Comparison of ENCODE assay signal across 16 cellular contexts in genomic region chr16:68013440-68013839, GRCh38. TPM values are rescaled to one million over a fixed set of nuclear protein-coding genes. Genes with fewer than 3 reads are reported as not detected.
DNase-seq lines count a peak whose midpoint lies in the region; ATAC-seq and TF ChIP-seq lines count a peak whose summit lies in the region.
"Had no signal": no experiment of that assay in that cellular context is flagged by ENCODE, and none has a peak within 500 bp of the region (broad histone marks: within the 10 kb centered on the region; RNA-seq: fewer than 3 reads in every experiment).

No MANE protein-coding gene starts in this region.

- CTCF ChIA-PET in activated CD8-positive, alpha-beta memory T cell treated with anti-CD3 and anti-CD28 coated beads, Interleukin-2, amount 10 ng/mL, durations not matched to agents 7 days and 5 days (lab: Charles Lee) = interaction anchor here (1.4 kb wide), 1 partner anchor 28 kb away, joined by 5 read pairs; no protein-coding TSS in a partner anchor
- CTCF ChIA-PET in RWPE1 (lab: Yijun Ruan, JAX) = interaction anchor here (1.1 kb wide), 1 partner anchor 27 kb away, joined by 3 read pairs; no protein-coding TSS in a partner anchor

- H3K4me1 Mint-ChIP-seq in activated CD8-positive, alpha-beta memory T cell treated with anti-CD3 and anti-CD28 coated beads, Interleukin-2, amount 10 ng/mL, durations not matched to agents 7 days and 5 days = peaks cover 5% of the 10 kb centered on the region
- peaks cover 14% of the 10 kb centered on the region for H3K4me1 Mint-ChIP-seq in stimulated activated effector memory CD8-positive, alpha-beta T cell treated with anti-CD3 and anti-CD28 coated beads, Interleukin-12 subunit alpha, Interleukin-12 subunit beta, amount 100 ng/mL, for 72 hours
- H3K4me1 Mint-ChIP-seq in T-helper 2 cell treated with Interferon-gamma antibody and Interleukin-4, amounts not matched to agents 5 μg/mL and 100 μg/mL, for 36 hours (ENCODE audit: low read depth) = peaks cover 5% of the 10 kb centered on the region

- H3K9me3 Mint-ChIP-seq in activated CD8-positive, alpha-beta memory T cell treated with anti-CD3 and anti-CD28 coated beads, Interleukin-2, amount 10 ng/mL, durations not matched to agents 7 days and 5 days (ENCODE audit: low read depth) = no peaks in the 10 kb centered on the region
- no peaks in the 10 kb centered on the region for H3K9me3 Mint-ChIP-seq in stimulated activated effector memory CD8-positive, alpha-beta T cell treated with anti-CD3 and anti-CD28 coated beads, Interleukin-12 subunit alpha, Interleukin-12 subunit beta, amount 100 ng/mL, for 72 hours
- H3K9me3 Mint-ChIP-seq in T-helper 2 cell treated with Interferon-gamma antibody and Interleukin-4, amounts not matched to agents 5 μg/mL and 100 μg/mL, for 36 hours = no peaks in the 10 kb centered on the region

- H3K27ac Mint-ChIP-seq in activated CD8-positive, alpha-beta memory T cell treated with anti-CD3 and anti-CD28 coated beads, Interleukin-2, amount 10 ng/mL, durations not matched to agents 7 days and 5 days = no peak overlapping the region
- H3K27ac Mint-ChIP-seq in stimulated activated effector memory CD8-positive, alpha-beta T cell treated with anti-CD3 and anti-CD28 coated beads, Interleukin-12 subunit alpha, Interleukin-12 subunit beta, amount 100 ng/mL, for 72 hours = peak overlapping the region; percentile 68
- H3K27ac Mint-ChIP-seq in T-helper 2 cell treated with Interferon-gamma antibody and Interleukin-4, amounts not matched to agents 5 μg/mL and 100 μg/mL, for 36 hours = no peak overlapping the region

- H3K4me3 Mint-ChIP-seq in activated CD8-positive, alpha-beta memory T cell treated with anti-CD3 and anti-CD28 coated beads, Interleukin-2, amount 10 ng/mL, durations not matched to agents 7 days and 5 days = no peak overlapping the region
- H3K4me3 Mint-ChIP-seq in stimulated activated effector memory CD8-positive, alpha-beta T cell treated with anti-CD3 and anti-CD28 coated beads, Interleukin-12 subunit alpha, Interleukin-12 subunit beta, amount 100 ng/mL, for 72 hours = no peak overlapping the region
- no peak overlapping the region for H3K4me3 Mint-ChIP-seq in T-helper 2 cell treated with Interferon-gamma antibody and Interleukin-4, amounts not matched to agents 5 μg/mL and 100 μg/mL, for 36 hours

- H3K4me3 ChIP-seq in epithelial cell of esophagus (ENCODE audit: low read length) = no peak overlapping the region
- H3K4me3 ChIP-seq: GM12878, prostate gland had no signal

- H3K36me3 Mint-ChIP-seq in activated CD8-positive, alpha-beta memory T cell treated with anti-CD3 and anti-CD28 coated beads, Interleukin-2, amount 10 ng/mL, durations not matched to agents 7 days and 5 days = no peaks in the 10 kb centered on the region
- no peaks in the 10 kb centered on the region for H3K36me3 Mint-ChIP-seq in stimulated activated effector memory CD8-positive, alpha-beta T cell treated with anti-CD3 and anti-CD28 coated beads, Interleukin-12 subunit alpha, Interleukin-12 subunit beta, amount 100 ng/mL, for 72 hours
- no peaks in the 10 kb centered on the region for H3K36me3 Mint-ChIP-seq in T-helper 2 cell treated with Interferon-gamma antibody and Interleukin-4, amounts not matched to agents 5 μg/mL and 100 μg/mL, for 36 hours (ENCODE audit: low read depth)

- DNase-seq in activated CD8-positive, alpha-beta memory T cell treated with anti-CD3 and anti-CD28 coated beads, Interleukin-2, amount 10 ng/mL, durations not matched to agents 7 days and 5 days = no peak
- DNase-seq in activated CD8-positive, alpha-beta memory T cell treated with anti-CD3 and anti-CD28 coated beads, Interleukin-2, amount 50 U/mL, for 4 hours = no peak
- DNase-seq in RWPE1 (ENCODE audit: low spot score) (no peak), epithelial cell of esophagus (ENCODE audit: low read depth) (peak; percentile 92)
- no peak for DNase-seq in stimulated activated effector memory CD8-positive, alpha-beta T cell treated with anti-CD3 and anti-CD28 coated beads, Interleukin-12 subunit alpha, Interleukin-12 subunit beta, amount 100 ng/mL, for 72 hours (ENCODE audit: low spot score in 2 of 2)
- no peak for DNase-seq in T-helper 2 cell treated with Interferon-gamma antibody and Interleukin-4, amounts not matched to agents 5 μg/mL and 100 μg/mL, for 36 hours (ENCODE audit: low spot score)
- no peak for DNase-seq in stimulated activated naive CD4-positive, alpha-beta T cell treated with Interleukin-2 at 50 U/mL for 16 hours (lab: John Stamatoyannopoulos, UW)
- DNase-seq: activated naive CD4-positive, alpha-beta T cell treated with anti-CD3 and anti-CD28 coated beads, Interleukin-2, amount 50 U/mL, for 16 hours; NCI-H1092 treated with DMSO at 0.1 percent for 48 hours; NCI-H446; stimulated activated CD4-positive, alpha-beta T cell treated with anti-CD3 and anti-CD28 coated beads, Interleukin-2, amount 100 ng/mL, for 24 hours; T1000 had no signal

- POLR2A ChIA-PET in RWPE1 (lab: Yijun Ruan, JAX; ENCODE audit: low non-redundant PET) = no interaction called here

- peak overlapping the region; percentile 26; the same call in 1 of the 2 replicates for H3K27ac ChIP-seq in RWPE1
- H3K27ac ChIP-seq: prostate gland had no signal

- TF ChIP-seq CTCF in RWPE1 (conservative IDR thresholded peaks at IDR 0.05; ENCODE audit: low read depth) (no peak), epithelial cell of esophagus (IDR thresholded peaks at IDR 0.05; ENCODE audit: insufficient read depth, low read depth, low read length, missing control alignments) (no peak)

- peak; percentile 27 for ATAC-seq in activated CD8-positive, alpha-beta memory T cell treated with anti-CD3 and anti-CD28 coated beads, Interleukin-2, amount 10 ng/mL, durations not matched to agents 7 days and 5 days
- no peak for ATAC-seq in stimulated activated effector memory CD8-positive, alpha-beta T cell treated with anti-CD3 and anti-CD28 coated beads, Interleukin-12 subunit alpha, Interleukin-12 subunit beta, amount 100 ng/mL, for 72 hours
- ATAC-seq in HG03565 (IDR thresholded peaks at IDR 0.05; ENCODE audit: unreplicated experiment) = no peak
- ATAC-seq: GM12878 had no signal

- H3K27me3 Mint-ChIP-seq in activated CD8-positive, alpha-beta memory T cell treated with anti-CD3 and anti-CD28 coated beads, Interleukin-2, amount 10 ng/mL, durations not matched to agents 7 days and 5 days = no peaks in the 10 kb centered on the region
- H3K27me3 Mint-ChIP-seq in T-helper 2 cell treated with Interferon-gamma antibody and Interleukin-4, amounts not matched to agents 5 μg/mL and 100 μg/mL, for 36 hours (ENCODE audit: low read depth) = no peaks in the 10 kb centered on the region

RNA-seq across cellular contexts. Expression of gene DPEP2NB, which starts 2.3 kb away (rescaled TPM):
- not detected for total RNA-seq in activated CD8-positive, alpha-beta memory T cell treated with anti-CD3 and anti-CD28 coated beads, Interleukin-2, amount 10 ng/mL, durations not matched to agents 7 days and 5 days
- total RNA-seq: chondrocyte, GM12878 had no signal

RNA-seq across cellular contexts. Expression of gene DDX28, which starts 9.6 kb away (rescaled TPM):
- 10 to 100 TPM; 14.8 to 20.8 TPM for total RNA-seq in activated CD8-positive, alpha-beta memory T cell treated with anti-CD3 and anti-CD28 coated beads, Interleukin-2, amount 10 ng/mL, durations not matched to agents 7 days and 5 days

RNA-seq across cellular contexts. Expression of gene DUS2, which starts 9.6 kb away (rescaled TPM):
- 10 to 100 TPM; 28.4 to 32.0 TPM for total RNA-seq in activated CD8-positive, alpha-beta memory T cell treated with anti-CD3 and anti-CD28 coated beads, Interleukin-2, amount 10 ng/mL, durations not matched to agents 7 days and 5 days

RNA-seq across cellular contexts. Expression of gene DPEP2, which starts 14.2 kb away (rescaled TPM):
- total RNA-seq in activated CD8-positive, alpha-beta memory T cell treated with anti-CD3 and anti-CD28 coated beads, Interleukin-2, amount 10 ng/mL, durations not matched to agents 7 days and 5 days = 1 to 10 TPM; 4.5 to 4.7 TPM
- total RNA-seq: chondrocyte had no signal

RNA-seq across cellular contexts. Expression of gene DPEP3, which starts 33.1 kb away (rescaled TPM):
- total RNA-seq in activated CD8-positive, alpha-beta memory T cell treated with anti-CD3 and anti-CD28 coated beads, Interleukin-2, amount 10 ng/mL, durations not matched to agents 7 days and 5 days = under 1 TPM in 1 of 2 experiments, not detected in 1; 0.28 TPM
- total RNA-seq: chondrocyte, GM12878 had no signal
